ENCODE assay signal across 19 cellular contexts in the genomic region with DNA sequence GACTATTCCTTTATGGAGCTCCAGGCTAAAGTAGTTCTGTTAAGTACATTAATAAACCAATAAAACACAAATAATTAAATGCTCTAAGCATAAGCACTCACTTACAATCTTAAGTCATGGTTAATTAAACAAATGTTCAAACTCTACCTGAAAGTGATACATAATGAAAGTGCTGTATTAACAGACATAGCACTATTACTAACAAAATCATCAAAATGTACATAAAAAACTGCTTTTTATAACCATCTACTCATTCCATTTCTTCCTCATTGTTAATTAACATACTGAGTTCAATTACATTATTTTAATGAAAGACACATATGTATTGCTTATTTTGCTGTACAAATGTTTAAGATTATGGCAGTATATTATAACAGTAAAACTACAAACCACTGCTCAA.
A peak's percentile ranks its signal among the peaks of the same experiment; 100 is the strongest.
DNase-seq lines count a peak whose midpoint lies in the region; ATAC-seq, FAIRE-seq and TF ChIP-seq lines count a peak whose summit lies in the region.
"Had no signal": no experiment of that assay in that cellular context is flagged by ENCODE, and none has a peak within 500 bp of the region (broad histone marks: within the 10 kb centered on the region; RNA-seq: fewer than 3 reads in every experiment).

No MANE protein-coding gene starts in this region.

- no peak overlapping the region for H3K27ac ChIP-seq in GM12878 (ENCODE audit: control insufficient read depth, insufficient read depth)
- H3K27ac ChIP-seq: BLaER1, C4-2B had no signal

- BruUV-seq in GM12878 (replicated peaks; lab: Mats Ljungman, UMichigan), result no TSS peak

- SMC1A ChIA-PET in GM12878 (lab: Charles Lee; ENCODE audit: uncharacterized antibody, unreplicated experiment), result no interaction called here

- in situ Hi-C loops in GM12878 (cut with MboI), result no loop called here

- no peak for TF ChIP-seq RAD21 in GM12878 (IDR thresholded peaks at IDR 0.05; ENCODE audit: insufficient read depth, low read depth, low read length)

- H4K20me1 ChIP-seq in GM12878 (ENCODE audit: control insufficient read depth, insufficient read depth), result no peaks in the 10 kb centered on the region
- H4K20me1 ChIP-seq: BLaER1 had no signal

- peaks cover 0 to 4% of the 10 kb centered on the region in 2 experiments; a peak in 2 of 4 replicates for H3K36me3 ChIP-seq in GM12878 (ENCODE audit: control insufficient read depth in 2 of 2, insufficient read depth in 2 of 2, low read length in 1 of 2)

- intact Hi-C loops in GM12878 (cut with micrococcal nuclease; ENCODE audit: unreplicated experiment), result no loop called here

- no peak overlapping the region for H3K9ac ChIP-seq in GM12878 (ENCODE audit: control insufficient read depth, insufficient read depth, low read length)
- H3K9ac ChIP-seq: BLaER1 had no signal

- POLR2A ChIA-PET in GM12878 (lab: Charles Lee), result no interaction called here

- H3K4me3 ChIP-seq in GM12878, result no peak overlapping the region
- H3K4me3 ChIP-seq: BLaER1, GM23338 had no signal

- no peak for TF ChIP-seq POLR2A in GM12878 (IDR thresholded peaks at IDR 0.05; ENCODE audit: low read depth, low read length)

- H2AFZ ChIP-seq in GM12878 (ENCODE audit: control insufficient read depth, low read depth, low read length), result no peak overlapping the region
- H2AFZ ChIP-seq: GM23338 had no signal

- RAD21 ChIA-PET in GM12878 (lab: Charles Lee; ENCODE audit: unreplicated experiment), result interaction anchor here (1.2 kb wide), 1 partner anchor 23 kb away, joined by 3 read pairs; no protein-coding TSS in a partner anchor

- no peak for TF ChIP-seq EP300 in GM12878 (IDR thresholded peaks at IDR 0.05; ENCODE audit: borderline replicate concordance in 1 of 2, control insufficient read depth in 1 of 2, low read depth in 2 of 2, low read length in 2 of 2)

- TF ChIP-seq CTCF in D721Med (IDR thresholded peaks at IDR 0.05; ENCODE audit: insufficient read depth, missing control alignments) (no peak), GM12878 (IDR thresholded peaks at IDR 0.05 in 2 of 3, conservative IDR thresholded peaks at IDR 0.05 in 1 of 3; ENCODE audit: control insufficient read depth in 2 of 3, extremely low read depth in 1 of 3, insufficient read depth in 1 of 3, low read depth in 3 of 3, low read length in 3 of 3) (no peak)

- no peaks in the 10 kb centered on the region for H3K27me3 ChIP-seq in GM12878 (replicated peaks in 1 of 2; ENCODE audit: control insufficient read depth in 2 of 2, insufficient read depth in 2 of 2, low read length in 1 of 2)
- H3K27me3 ChIP-seq: BLaER1 had no signal

- DNase-seq in D721Med (ENCODE audit: insufficient read length, low spot score) (no peak), DMS79 treated with DMSO at 0.1 percent for 48 hours (lab: John Stamatoyannopoulos, UW) (peak; percentile 24), GM12878 (ENCODE audit: low read depth, low spot score) (no peak)
- DNase-seq: Caco-2; CD4-positive, CD25-positive, alpha-beta regulatory T cell; CD8-positive, alpha-beta T cell; DMS 273 treated with DMSO at 0.1 percent for 48 hours; DND-41; GDM1; H9 had no signal

- FAIRE-seq in D721Med (lab: Jason Lieb, UNC) (peak; percentile 16), GM12878 (lab: Jason Lieb, UNC) (no peak)
- FAIRE-seq: GM12891, GM18507 had no signal

- H3K79me2 ChIP-seq in GM12878 (ENCODE audit: control insufficient read depth, insufficient read depth, low read length), result no peaks in the 10 kb centered on the region

- H3K4me1 ChIP-seq in GM12878 (ENCODE audit: control insufficient read depth, insufficient read depth, low read length), result no peaks in the 10 kb centered on the region
- H3K4me1 ChIP-seq: BLaER1, Caco-2 had no signal

- H3K9me3 ChIP-seq in GM12878 (replicated peaks; ENCODE audit: control insufficient read depth, insufficient read depth, low read length), result peaks cover 6% of the 10 kb centered on the region; the same call in 2 of the 3 replicates
- H3K9me3 ChIP-seq: Caco-2 had no signal

- ATAC-seq in GM12878 (peak; percentile 46; the same call in 2 of the 3 replicates), HG02938 (IDR thresholded peaks at IDR 0.05; ENCODE audit: unreplicated experiment) (no peak), GM21526 (IDR thresholded peaks at IDR 0.05; ENCODE audit: low FRiP score, unreplicated experiment) (no peak), GM21528 (IDR thresholded peaks at IDR 0.05; ENCODE audit: low FRiP score, unreplicated experiment) (no peak)
- ATAC-seq: CD8-positive, alpha-beta T cell; GM23338; HCT116 had no signal

- H3K4me2 ChIP-seq in GM12878 (ENCODE audit: control insufficient read depth, insufficient read depth), result no peak overlapping the region
- H3K4me2 ChIP-seq: BLaER1, GM23338 had no signal

- CTCF ChIA-PET in GM12878 (lab: Yijun Ruan, JAX), result interaction anchor here (1.0 kb wide), 1 partner anchor 181 kb away, joined by 4 read pairs; no protein-coding TSS in a partner anchor

TF ChIP-seq in GM12878, 131 proteins besides CTCF, POLR2A, EP300 and RAD21:
- no peak for TF ChIP-seq TBL1XR1 (IDR thresholded peaks at IDR 0.05; ENCODE audit: low read depth, low read length)
- peak; percentile 26; the same call in 1 of the 2 replicates for TF ChIP-seq BMI1 (IDR thresholded peaks at IDR 0.05; ENCODE audit: borderline replicate concordance)
- no peak for TF ChIP-seq IKZF2 (IDR thresholded peaks at IDR 0.05)
- no peak for TF ChIP-seq MYC (IDR thresholded peaks at IDR 0.05; ENCODE audit: insufficient read depth, insufficient read length, insufficient replicate concordance, low read length, severe bottlenecking)
- no peak for TF ChIP-seq RUNX3 (IDR thresholded peaks at IDR 0.05; ENCODE audit: low read length)
- no peak for TF ChIP-seq RBBP5 (conservative IDR thresholded peaks at IDR 0.05)
- no peak for TF ChIP-seq POLR2AphosphoS2 (IDR thresholded peaks at IDR 0.05; ENCODE audit: low read depth, low read length)
- TF ChIP-seq CHD1 (IDR thresholded peaks at IDR 0.05; ENCODE audit: low read depth, low read length), result no peak
- TF ChIP-seq SMARCA5 (IDR thresholded peaks at IDR 0.05), result no peak
- TF ChIP-seq, protein P1, sequence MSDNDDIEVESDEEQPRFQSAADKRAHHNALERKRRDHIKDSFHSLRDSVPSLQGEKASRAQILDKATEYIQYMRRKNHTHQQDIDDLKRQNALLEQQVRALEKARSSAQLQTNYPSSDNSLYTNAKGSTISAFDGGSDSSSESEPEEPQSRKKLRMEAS (IDR thresholded peaks at IDR 0.05; ENCODE audit: low read depth, low read length), result no peak
- TF ChIP-seq TCF3 (IDR thresholded peaks at IDR 0.05; ENCODE audit: borderline replicate concordance, insufficient read depth, low read depth, low read length), result no peak
- TF ChIP-seq MTA2 (IDR thresholded peaks at IDR 0.05; ENCODE audit: low read depth), result peak; percentile 92
- TF ChIP-seq CBFB (IDR thresholded peaks at IDR 0.05; ENCODE audit: low read depth), result no peak
- TF ChIP-seq ZNF622 (IDR thresholded peaks at IDR 0.05), result no peak
- no peak for TF ChIP-seq NR2C2 (IDR thresholded peaks at IDR 0.05; ENCODE audit: borderline replicate concordance, control insufficient read depth, insufficient read length, low read depth)
- TF ChIP-seq DPF2 (IDR thresholded peaks at IDR 0.05), result peak; percentile 80
- peak; percentile 39; the same call in 1 of the 2 replicates for TF ChIP-seq ZNF217 (IDR thresholded peaks at IDR 0.05)
- TF ChIP-seq, protein P2, sequence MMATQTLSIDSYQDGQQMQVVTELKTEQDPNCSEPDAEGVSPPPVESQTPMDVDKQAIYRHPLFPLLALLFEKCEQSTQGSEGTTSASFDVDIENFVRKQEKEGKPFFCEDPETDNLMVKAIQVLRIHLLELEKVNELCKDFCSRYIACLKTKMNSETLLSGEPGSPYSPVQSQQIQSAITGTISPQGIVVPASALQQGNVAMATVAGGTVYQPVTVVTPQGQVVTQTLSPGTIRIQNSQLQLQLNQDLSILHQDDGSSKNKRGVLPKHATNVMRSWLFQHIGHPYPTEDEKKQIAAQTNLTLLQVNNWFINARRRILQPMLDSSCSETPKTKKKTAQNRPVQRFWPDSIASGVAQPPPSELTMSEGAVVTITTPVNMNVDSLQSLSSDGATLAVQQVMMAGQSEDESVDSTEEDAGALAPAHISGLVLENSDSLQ (IDR thresholded peaks at IDR 0.05), result no peak
- TF ChIP-seq RFX5 (IDR thresholded peaks at IDR 0.05; ENCODE audit: low read depth, low read length), result no peak
- TF ChIP-seq HDGF (IDR thresholded peaks at IDR 0.05), result no peak
- no peak for TF ChIP-seq SP1 (IDR thresholded peaks at IDR 0.05; ENCODE audit: low read depth, low read length)
- no peak for TF ChIP-seq POLR2AphosphoS5 (IDR thresholded peaks at IDR 0.05; ENCODE audit: low read length)
- no peak for TF ChIP-seq ZZZ3 (IDR thresholded peaks at IDR 0.05; ENCODE audit: control insufficient read depth, insufficient read length, low read depth)
- TF ChIP-seq FOXK2 (IDR thresholded peaks at IDR 0.05), result no peak
- TF ChIP-seq JUNB (IDR thresholded peaks at IDR 0.05), result peak; percentile 71
- TF ChIP-seq, protein P3, sequence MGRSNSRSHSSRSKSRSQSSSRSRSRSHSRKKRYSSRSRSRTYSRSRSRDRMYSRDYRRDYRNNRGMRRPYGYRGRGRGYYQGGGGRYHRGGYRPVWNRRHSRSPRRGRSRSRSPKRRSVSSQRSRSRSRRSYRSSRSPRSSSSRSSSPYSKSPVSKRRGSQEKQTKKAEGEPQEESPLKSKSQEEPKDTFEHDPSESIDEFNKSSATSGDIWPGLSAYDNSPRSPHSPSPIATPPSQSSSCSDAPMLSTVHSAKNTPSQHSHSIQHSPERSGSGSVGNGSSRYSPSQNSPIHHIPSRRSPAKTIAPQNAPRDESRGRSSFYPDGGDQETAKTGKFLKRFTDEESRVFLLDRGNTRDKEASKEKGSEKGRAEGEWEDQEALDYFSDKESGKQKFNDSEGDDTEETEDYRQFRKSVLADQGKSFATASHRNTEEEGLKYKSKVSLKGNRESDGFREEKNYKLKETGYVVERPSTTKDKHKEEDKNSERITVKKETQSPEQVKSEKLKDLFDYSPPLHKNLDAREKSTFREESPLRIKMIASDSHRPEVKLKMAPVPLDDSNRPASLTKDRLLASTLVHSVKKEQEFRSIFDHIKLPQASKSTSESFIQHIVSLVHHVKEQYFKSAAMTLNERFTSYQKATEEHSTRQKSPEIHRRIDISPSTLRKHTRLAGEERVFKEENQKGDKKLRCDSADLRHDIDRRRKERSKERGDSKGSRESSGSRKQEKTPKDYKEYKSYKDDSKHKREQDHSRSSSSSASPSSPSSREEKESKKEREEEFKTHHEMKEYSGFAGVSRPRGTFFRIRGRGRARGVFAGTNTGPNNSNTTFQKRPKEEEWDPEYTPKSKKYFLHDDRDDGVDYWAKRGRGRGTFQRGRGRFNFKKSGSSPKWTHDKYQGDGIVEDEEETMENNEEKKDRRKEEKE (IDR thresholded peaks at IDR 0.05), result no peak
- TF ChIP-seq JUND (IDR thresholded peaks at IDR 0.05; ENCODE audit: low read depth, low read length), result no peak
- peak; percentile 21 for TF ChIP-seq MEF2B (IDR thresholded peaks at IDR 0.05; ENCODE audit: partially characterized antibody, poor library complexity, severe bottlenecking)
